In genomic region chr15:67968564-67969440, GRCh38 we compare ENCODE assay signal across 10 cellular contexts.
DNase-seq lines count a peak whose midpoint lies in the region; TF ChIP-seq lines count a peak whose summit lies in the region.
"Had no signal": no experiment of that assay in that cellular context is flagged by ENCODE, and none has a peak within 500 bp of the region (broad histone marks: within the 10 kb centered on the region; RNA-seq: fewer than 3 reads in every experiment).

No MANE protein-coding gene starts in this region.

- H3K9me3 ChIP-seq in osteoblast (ENCODE audit: low read depth, low read length), result no peaks in the 10 kb centered on the region

- H3K27me3 ChIP-seq in osteoblast (ENCODE audit: insufficient read depth, low read length), result peaks cover 15% of the 10 kb centered on the region

- H3K4me1 ChIP-seq in osteoblast (ENCODE audit: insufficient read depth, low read length), result peaks cover 9% of the 10 kb centered on the region

- no peak overlapping the region for H3K27ac ChIP-seq in osteoblast (ENCODE audit: low read depth, low read length)

- peak overlapping the region; percentile 68 for H3K4me3 Mint-ChIP-seq in dendritic cell treated with granulocyte-macrophage colony-stimulating factor and Interleukin-4, amounts not matched to agents 40 ng/mL and 50 ng/mL, for 4 days

- H3K36me3 ChIP-seq in osteoblast (ENCODE audit: insufficient read depth, low read length), result no peaks in the 10 kb centered on the region

- TF ChIP-seq CTCF in osteoblast (IDR thresholded peaks at IDR 0.05; ENCODE audit: extremely low read depth, low read depth, low read length), result no peak

- peak overlapping the region; percentile 70 for H3K4me3 ChIP-seq in osteoblast (ENCODE audit: insufficient read depth, low read length)

- peak overlapping the region; percentile 90 for H3K4me2 ChIP-seq in osteoblast (ENCODE audit: insufficient read depth, low read length)

- H3K36me3 Mint-ChIP-seq in dendritic cell treated with granulocyte-macrophage colony-stimulating factor and Interleukin-4, amounts not matched to agents 40 ng/mL and 50 ng/mL, for 4 days (ENCODE audit: low read depth), result no peaks in the 10 kb centered on the region
- H3K36me3 Mint-ChIP-seq: activated naive CD8-positive, alpha-beta T cell had no signal

- no peaks in the 10 kb centered on the region for H3K9me3 Mint-ChIP-seq in dendritic cell treated with granulocyte-macrophage colony-stimulating factor and Interleukin-4, amounts not matched to agents 40 ng/mL and 50 ng/mL, for 4 days

- peak overlapping the region; percentile 92 for H2AFZ ChIP-seq in osteoblast (ENCODE audit: low read length)

- H3K27ac Mint-ChIP-seq in dendritic cell treated with granulocyte-macrophage colony-stimulating factor and Interleukin-4, amounts not matched to agents 40 ng/mL and 50 ng/mL, for 4 days, result no peak overlapping the region
- H3K27ac Mint-ChIP-seq: activated naive CD8-positive, alpha-beta T cell had no signal

- H3K79me2 ChIP-seq in osteoblast (ENCODE audit: insufficient read depth, low read length), result no peaks in the 10 kb centered on the region

- DNase-seq in DMS114 treated with DMSO at 0.1 percent for 48 hours (lab: John Stamatoyannopoulos, UW; ENCODE audit: unreplicated experiment) (peak; percentile 45), NCI-H446 (lab: John Stamatoyannopoulos, UW) (peak; percentile 45 to 81), osteoblast (ENCODE audit: insufficient read length, low spot score, missing footprints) (no peak), hypothalamus (lab: John Stamatoyannopoulos, UW) (no peak), OCI-M1 (lab: John Stamatoyannopoulos, UW) (no peak), A172 (ENCODE audit: low spot score) (no peak), hepatic stellate cell (ENCODE audit: low spot score) (no peak)
- DNase-seq: stimulated activated CD4-positive, alpha-beta T cell treated with anti-CD3 and anti-CD28 coated beads, Interleukin-2, amount 100 ng/mL, for 48 hours had no signal

- H3K4me1 Mint-ChIP-seq in dendritic cell treated with granulocyte-macrophage colony-stimulating factor and Interleukin-4, amounts not matched to agents 40 ng/mL and 50 ng/mL, for 4 days (ENCODE audit: low read depth), result peaks cover 18% of the 10 kb centered on the region

- H3K27me3 Mint-ChIP-seq in dendritic cell treated with granulocyte-macrophage colony-stimulating factor and Interleukin-4, amounts not matched to agents 40 ng/mL and 50 ng/mL, for 4 days, result peaks cover 8% of the 10 kb centered on the region

- intact Hi-C loops in dendritic cell treated with granulocyte-macrophage colony-stimulating factor and Interleukin-4, amounts not matched to agents 40 ng/mL and 50 ng/mL, for 4 days (cut with micrococcal nuclease), result no loop called here

- H4K20me1 ChIP-seq in osteoblast (ENCODE audit: insufficient read depth, low read length), result no peaks in the 10 kb centered on the region

Comparison
In these comparisons a context has a peak if more than half of its experiments do, and no peak if none do; other contexts are left out.
1. DNase-seq: peak in DMS114 treated with DMSO at 0.1 percent for 48 hours (single experiment) and NCI-H446 (2 of 2); none in osteoblast (single experiment), hypothalamus (0 of 51), OCI-M1 (single experiment), A172 (single experiment) and hepatic stellate cell (single experiment).